ENCODE assay signal across 10 cellular contexts in the genomic region with DNA sequence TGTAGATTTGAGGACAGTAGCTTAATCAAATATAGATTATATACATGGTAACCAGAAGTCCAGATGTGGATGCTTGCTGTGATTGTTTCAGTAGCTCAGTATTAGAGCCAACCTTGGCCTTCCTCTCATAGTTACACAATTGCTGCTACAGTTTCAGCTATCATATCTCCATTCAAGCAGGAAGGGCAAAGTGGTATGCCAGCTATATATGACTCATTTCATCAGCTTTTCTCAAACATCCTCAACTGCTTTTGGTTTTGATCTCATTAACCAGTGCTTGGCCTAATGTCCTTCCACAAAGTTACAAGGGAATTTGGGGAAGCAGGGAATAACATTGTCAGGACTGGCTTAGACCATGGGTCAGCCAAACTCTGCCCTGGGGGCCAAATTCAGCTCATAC.
DNase-seq lines count a peak whose midpoint lies in the region; ATAC-seq and TF ChIP-seq lines count a peak whose summit lies in the region.
"Had no signal": no experiment of that assay in that cellular context is flagged by ENCODE, and none has a peak within 500 bp of the region (broad histone marks: within the 10 kb centered on the region; RNA-seq: fewer than 3 reads in every experiment).

No MANE protein-coding gene starts in this region.

- H3K4me1 ChIP-seq in adipocyte (ENCODE audit: control insufficient read depth, insufficient read depth, low read length): peaks cover 20% of the 10 kb centered on the region
- no peaks in the 10 kb centered on the region for H3K4me1 ChIP-seq in psoas muscle
- H3K4me1 ChIP-seq in Peyer's patch: no peaks in the 10 kb centered on the region

- H3K9me3 Mint-ChIP-seq in activated naive CD8-positive, alpha-beta T cell treated with anti-CD3 and anti-CD28 coated beads for 36 hours: no peaks in the 10 kb centered on the region
- no peaks in the 10 kb centered on the region for H3K9me3 Mint-ChIP-seq in activated naive CD4-positive, alpha-beta T cell treated with anti-CD3 and anti-CD28 coated beads for 36 hours
- H3K9me3 Mint-ChIP-seq: brain had no signal

- CTCF ChIA-PET in activated naive CD4-positive, alpha-beta T cell treated with anti-CD3 and anti-CD28 coated beads for 36 hours (lab: Charles Lee): interaction anchor here (0.6 to 1.5 kb wide), 2 partner anchors 10 to 1531 kb away, joined by 3 read pairs; no protein-coding TSS in a partner anchor

- DNase-seq in adipocyte (ENCODE audit: low read depth) (peak; percentile 83), psoas muscle (no peak), GOT3 (lab: John Stamatoyannopoulos, UW) (no peak), Peyer's patch (no peak)
- DNase-seq in activated naive CD8-positive, alpha-beta T cell treated with anti-CD3 and anti-CD28 coated beads for 36 hours: no peak
- DNase-seq in activated naive CD4-positive, alpha-beta T cell treated with anti-CD3 and anti-CD28 coated beads for 36 hours: no peak
- DNase-seq: NCI-H1436 treated with DMSO at 0.1 percent for 48 hours had no signal

- H3K27ac Mint-ChIP-seq in activated naive CD8-positive, alpha-beta T cell treated with anti-CD3 and anti-CD28 coated beads for 36 hours: no peak overlapping the region
- no peak overlapping the region for H3K27ac Mint-ChIP-seq in activated naive CD4-positive, alpha-beta T cell treated with anti-CD3 and anti-CD28 coated beads for 36 hours
- H3K27ac Mint-ChIP-seq: brain had no signal

- no peaks in the 10 kb centered on the region for H3K9me3 ChIP-seq in adipocyte (ENCODE audit: control insufficient read depth, low read length)
- H3K9me3 ChIP-seq in psoas muscle: no peaks in the 10 kb centered on the region
- no peaks in the 10 kb centered on the region for H3K9me3 ChIP-seq in Peyer's patch

- H3K9ac ChIP-seq in adipocyte (ENCODE audit: low read length): no peak overlapping the region

- intact Hi-C loops in psoas muscle (cut with DNase I): no loop called here
- intact Hi-C loops in activated naive CD4-positive, alpha-beta T cell treated with anti-CD3 and anti-CD28 coated beads for 36 hours (cut with micrococcal nuclease): no loop called here

- no peaks in the 10 kb centered on the region for H3K27me3 Mint-ChIP-seq in activated naive CD8-positive, alpha-beta T cell treated with anti-CD3 and anti-CD28 coated beads for 36 hours
- H3K27me3 Mint-ChIP-seq in activated naive CD4-positive, alpha-beta T cell treated with anti-CD3 and anti-CD28 coated beads for 36 hours (ENCODE audit: low read depth): no peaks in the 10 kb centered on the region
- H3K27me3 Mint-ChIP-seq: brain had no signal

- TF ChIP-seq CTCF in psoas muscle (IDR thresholded peaks at IDR 0.05): no peak
- no peak for TF ChIP-seq CTCF in Peyer's patch (IDR thresholded peaks at IDR 0.05)

- no peak overlapping the region for H3K4me3 Mint-ChIP-seq in activated naive CD8-positive, alpha-beta T cell treated with anti-CD3 and anti-CD28 coated beads for 36 hours
- no peak overlapping the region for H3K4me3 Mint-ChIP-seq in activated naive CD4-positive, alpha-beta T cell treated with anti-CD3 and anti-CD28 coated beads for 36 hours
- H3K4me3 Mint-ChIP-seq: brain had no signal

- no peaks in the 10 kb centered on the region for H3K36me3 Mint-ChIP-seq in activated naive CD8-positive, alpha-beta T cell treated with anti-CD3 and anti-CD28 coated beads for 36 hours
- H3K36me3 Mint-ChIP-seq in activated naive CD4-positive, alpha-beta T cell treated with anti-CD3 and anti-CD28 coated beads for 36 hours (ENCODE audit: low read depth): no peaks in the 10 kb centered on the region

- H3K27ac ChIP-seq in psoas muscle: no peak overlapping the region
- H3K27ac ChIP-seq in Peyer's patch: no peak overlapping the region

- H3K36me3 ChIP-seq in adipocyte (ENCODE audit: control insufficient read depth, insufficient read depth, low read length, severe bottlenecking) (no peaks in the 10 kb centered on the region), psoas muscle (ENCODE audit: insufficient read depth in 1 of 2, low read depth in 1 of 2) (no peaks in the 10 kb centered on the region), Peyer's patch (no peaks in the 10 kb centered on the region)

- ATAC-seq in GM18505 (IDR thresholded peaks at IDR 0.05; ENCODE audit: unreplicated experiment) (peak; percentile 64), HG02938 (IDR thresholded peaks at IDR 0.05; ENCODE audit: unreplicated experiment) (peak; percentile 65), psoas muscle (peak; percentile 62 to 86 (median 76))

- H3K4me1 Mint-ChIP-seq in activated naive CD8-positive, alpha-beta T cell treated with anti-CD3 and anti-CD28 coated beads for 36 hours: no peaks in the 10 kb centered on the region
- no peaks in the 10 kb centered on the region for H3K4me1 Mint-ChIP-seq in activated naive CD4-positive, alpha-beta T cell treated with anti-CD3 and anti-CD28 coated beads for 36 hours (ENCODE audit: low read depth)

- H3K4me3 ChIP-seq in adipocyte (ENCODE audit: low read length) (no peak overlapping the region), psoas muscle (no peak overlapping the region), Peyer's patch (no peak overlapping the region)

- no peak for TF ChIP-seq POLR2A in GM18505 (IDR thresholded peaks at IDR 0.05; ENCODE audit: borderline replicate concordance, extremely low read depth, insufficient read depth, insufficient read length)
- TF ChIP-seq POLR2A in Peyer's patch (IDR thresholded peaks at IDR 0.05): no peak

- H3K27me3 ChIP-seq in adipocyte (replicated peaks; ENCODE audit: control insufficient read depth, insufficient read depth, low read length) (no peaks in the 10 kb centered on the region), psoas muscle (ENCODE audit: insufficient read depth in 3 of 3, low read length in 2 of 3) (no peaks in the 10 kb centered on the region), Peyer's patch (no peaks in the 10 kb centered on the region)
